ENCODE assay signal across 8 cellular contexts in genomic region chr15:80778621-80778963, GRCh38. TPM values are rescaled to one million over a fixed set of nuclear protein-coding genes. Genes with fewer than 3 reads are reported as not detected.
DNase-seq lines count a peak whose midpoint lies in the region; ATAC-seq and TF ChIP-seq lines count a peak whose summit lies in the region.

No MANE protein-coding gene starts in this region.

- TF ChIP-seq POLR2A in heart left ventricle (IDR thresholded peaks at IDR 0.05): no peak

- H3K4me3 ChIP-seq in heart left ventricle: peak overlapping the region in 11 of 12 donors; percentile 40 to 65 (median 50)
- H3K4me3 ChIP-seq in coronary artery: peak overlapping the region; percentile 77
- peak overlapping the region; percentile 84 for H3K4me3 ChIP-seq in neural cell (ENCODE audit: low read length)
- H3K4me3 ChIP-seq in upper lobe of right lung: peak overlapping the region; percentile 51

- peaks cover 2 to 49% (median 31%) of the 10 kb centered on the region in 12 donors for H3K4me1 ChIP-seq in heart left ventricle
- H3K4me1 ChIP-seq in upper lobe of right lung: peaks cover 35% of the 10 kb centered on the region

- intact Hi-C loops in heart left ventricle (cut with DNase I): loop anchor here in 9 of 10 donors (1.0 to 10.0 kb wide), 13 partner anchors 156 to 322 kb away; no protein-coding TSS in a partner anchor
- intact Hi-C loops in Right ventricle myocardium superior (cut with DNase I): loop anchor here (5.0 kb wide), 3 partner anchors 161 to 321 kb away; no protein-coding TSS in a partner anchor
- intact Hi-C loops in upper lobe of right lung (cut with DNase I): loop anchor here (5.0 kb wide), 2 partner anchors 211 to 321 kb away; no protein-coding TSS in a partner anchor

- TF ChIP-seq EP300 in neural cell (conservative IDR thresholded peaks at IDR 0.05; ENCODE audit: poor library complexity, severe bottlenecking): no peak

- no peaks in the 10 kb centered on the region for H3K79me2 ChIP-seq in neural cell (replicated peaks; ENCODE audit: insufficient read depth, low read length)

- H3K9ac ChIP-seq in neural cell (ENCODE audit: low read length): peak overlapping the region; percentile 5

- H2AFZ ChIP-seq in neural cell (ENCODE audit: low read depth, low read length): no peak overlapping the region

- no peak for DNase-seq in heart left ventricle
- no peak for DNase-seq in Right ventricle myocardium superior
- DNase-seq in coronary artery (ENCODE audit: low spot score): no peak
- DNase-seq in upper lobe of right lung: no peak
- DNase-seq in activated T-cell treated with anti-CD3 and anti-CD28 coated beads for 4 hours: no peak
- no peak for DNase-seq in dedifferentiated amniotic fluid mesenchymal stem cell (ENCODE audit: extremely low spot score)

- H3K9me3 ChIP-seq in heart left ventricle: no peaks in the 10 kb centered on the region
- H3K9me3 ChIP-seq in neural cell (ENCODE audit: low read length): no peaks in the 10 kb centered on the region
- H3K9me3 ChIP-seq in upper lobe of right lung: no peaks in the 10 kb centered on the region

- H3K27me3 ChIP-seq in heart left ventricle (peaks cover 0 to 51% (median 19%) of the 10 kb centered on the region in 9 donors), neural cell (ENCODE audit: insufficient read depth, low read depth, low read length) (peaks cover 57% of the 10 kb centered on the region), upper lobe of right lung (peaks cover 30% of the 10 kb centered on the region)

- no peak for TF ChIP-seq CTCF in heart left ventricle (IDR thresholded peaks at IDR 0.05)
- TF ChIP-seq CTCF in coronary artery (IDR thresholded peaks at IDR 0.05): no peak
- TF ChIP-seq CTCF in neural cell (IDR thresholded peaks at IDR 0.05; ENCODE audit: poor library complexity, severe bottlenecking): no peak
- TF ChIP-seq CTCF in upper lobe of right lung (IDR thresholded peaks at IDR 0.05): no peak

- H3F3A ChIP-seq in neural cell (ENCODE audit: insufficient read depth, low read length, poor library complexity, severe bottlenecking): no peaks in the 10 kb centered on the region

- H4K20me1 ChIP-seq in neural cell (ENCODE audit: insufficient read depth): no peaks in the 10 kb centered on the region

- ATAC-seq in heart left ventricle (no peak), Right ventricle myocardium superior (ENCODE audit: poor library complexity) (no peak), upper lobe of right lung (no peak), HG02678 (IDR thresholded peaks at IDR 0.05; ENCODE audit: unreplicated experiment) (no peak)

- no peak overlapping the region for H3K27ac ChIP-seq in heart left ventricle
- H3K27ac ChIP-seq in coronary artery: no peak overlapping the region
- H3K27ac ChIP-seq in neural cell (ENCODE audit: low read length): no peak overlapping the region
- H3K27ac ChIP-seq in upper lobe of right lung: no peak overlapping the region

- WGBS in heart left ventricle, 4 donors: 23 to 32% (median 27%) methylated on average over 4 to 7 of the region's 7 CpGs

- no peaks in the 10 kb centered on the region for H3K36me3 ChIP-seq in heart left ventricle
- no peaks in the 10 kb centered on the region for H3K36me3 ChIP-seq in neural cell (ENCODE audit: insufficient read depth, low read length)
- H3K36me3 ChIP-seq in upper lobe of right lung: no peaks in the 10 kb centered on the region

- no peak for TF ChIP-seq RAD21 in neural cell (conservative IDR thresholded peaks at IDR 0.05)

- H3K4me2 ChIP-seq in neural cell (ENCODE audit: low read length): peak overlapping the region; percentile 44

- H3K9me2 ChIP-seq in neural cell (ENCODE audit: insufficient read depth, low read length): no peaks in the 10 kb centered on the region

TF ChIP-seq in neural cell, 6 proteins besides CTCF, POLR2A, EP300 and RAD21:
- TF ChIP-seq TAF1 (IDR thresholded peaks at IDR 0.05; ENCODE audit: low read depth) (no peak), MXI1 (conservative IDR thresholded peaks at IDR 0.05; ENCODE audit: poor library complexity, severe bottlenecking) (no peak), SMC3 (conservative IDR thresholded peaks at IDR 0.05; ENCODE audit: poor library complexity) (no peak), REST (IDR thresholded peaks at IDR 0.05; ENCODE audit: borderline replicate concordance) (no peak), POLR2AphosphoS5 (IDR thresholded peaks at IDR 0.05) (no peak), EZH2 (IDR thresholded peaks at IDR 0.05; ENCODE audit: borderline replicate concordance, insufficient read depth, low read length, poor library complexity, severe bottlenecking) (no peak)
TF ChIP-seq in neural cell: peak in this region for 0.

RNA-seq across cellular contexts. Expression of gene CEMIP, which starts 0.6 kb away (rescaled TPM):
- total RNA-seq in heart left ventricle (1 to 10 TPM in 2 of 9 donors, under 1 TPM in 7; 0.04 to 9.6 (median 0.23) TPM), Right ventricle myocardium superior (not detected), upper lobe of right lung (17.3 TPM)
- polyA plus RNA-seq in heart left ventricle (under 1 TPM; 0.08 to 0.19 TPM), neural cell (0.04 and 0.06 TPM in 2 replicates)
- not detected in 2 replicates for polyA minus RNA-seq in neural cell
